In the genomic region with DNA sequence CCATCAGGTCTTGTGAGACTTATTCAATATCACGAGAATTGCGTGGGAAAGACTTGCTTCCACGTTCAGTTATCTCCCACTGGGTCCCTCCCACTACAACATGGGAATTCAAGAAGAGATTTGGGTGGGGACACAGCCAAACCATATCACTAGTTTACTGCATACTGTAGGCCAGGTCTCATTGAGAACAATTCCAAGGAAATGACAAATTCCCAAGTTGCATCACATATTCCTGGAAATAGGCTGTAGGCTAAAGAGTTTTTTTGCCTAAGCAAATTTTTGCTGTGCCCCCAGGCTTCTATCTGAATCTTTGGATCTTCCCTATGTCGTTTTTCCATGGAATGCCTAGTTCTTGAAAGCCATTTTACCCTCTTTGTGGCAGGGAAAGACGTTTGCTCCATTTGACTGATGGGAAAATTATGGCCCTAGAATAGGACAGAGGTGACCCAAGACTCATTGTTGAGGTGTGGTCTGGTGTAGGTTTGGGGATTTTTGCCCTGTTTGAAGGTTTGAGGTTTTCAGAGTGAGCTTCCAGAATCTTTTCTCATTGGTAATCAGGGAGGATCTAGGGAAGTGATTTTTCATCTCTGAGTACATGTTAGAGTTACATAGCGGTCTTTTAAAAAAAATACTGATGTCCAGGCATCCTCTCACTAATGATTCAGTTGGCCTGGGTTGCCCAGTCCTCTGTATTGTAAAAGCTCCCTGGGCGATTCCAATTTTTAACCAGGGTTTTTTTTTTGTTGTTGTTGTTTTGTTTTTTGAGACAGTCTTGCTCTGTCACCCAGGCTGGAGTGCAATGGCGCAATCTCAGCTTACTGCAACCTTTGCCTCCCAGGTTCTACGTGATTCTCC, we compare ENCODE assay signal across 25 cellular contexts. TPM values are rescaled to one million over a fixed set of nuclear protein-coding genes. Genes with fewer than 3 reads are reported as not detected.
DNase-seq lines count a peak whose midpoint lies in the region; ATAC-seq and TF ChIP-seq lines count a peak whose summit lies in the region.
"Had no signal": no experiment of that assay in that cellular context is flagged by ENCODE, and none has a peak within 500 bp of the region (broad histone marks: within the 10 kb centered on the region; RNA-seq: fewer than 3 reads in every experiment).

No MANE protein-coding gene starts in this region.

- no peak for TF ChIP-seq POLR2A in GM18505 (IDR thresholded peaks at IDR 0.05; ENCODE audit: borderline replicate concordance, extremely low read depth, insufficient read depth, insufficient read length)

- in situ Hi-C loops in brain microvascular endothelial cell (cut with HindIII; ENCODE audit: low pct_ligation_motif_present, low sequenced_read_pairs) = no loop called here

- ATAC-seq in WTC11 = no peak
- no peak for ATAC-seq in GM18505 (IDR thresholded peaks at IDR 0.05; ENCODE audit: unreplicated experiment)
- ATAC-seq: natural killer cell treated with Interleukin-12 subunit alpha and Interleukin-12 subunit beta and Interleukin-15 and Interleukin-18, amount 100 ng/mL, for 72 hours had no signal

- peak; percentile 28 for DNase-seq in AG08395 (ENCODE audit: low spot score)
- DNase-seq in EL = peak; percentile 60
- no peak for DNase-seq in WTC11 (ENCODE audit: low spot score)
- peak; percentile 55 for DNase-seq in fibroblast of peridontal ligament (ENCODE audit: extremely low read depth)
- no peak for DNase-seq in DMS153 (lab: John Stamatoyannopoulos, UW)
- DNase-seq in 8988T = no peak
- no peak for DNase-seq in brain microvascular endothelial cell
- DNase-seq: activated CD4-positive, alpha-beta memory T cell treated with anti-CD3 and anti-CD28 coated beads, Interleukin-2, amount 10 ng/mL, durations not matched to agents 7 days and 5 days; activated naive CD8-positive, alpha-beta T cell treated with anti-CD3 and anti-CD28 coated beads, Interleukin-2, amount 10 ng/mL, durations not matched to agents 7 days and 5 days; activated T-cell treated with anti-CD3 and anti-CD28 coated beads, Interleukin-2, amount 50 U/mL, for 48 hours; dorsolateral prefrontal cortex; GF-D8; kidney; NCI-H1694; NCI-H446 treated with DMSO at 0.1 percent for 48 hours; SHP77 treated with DMSO at 0.1 percent for 48 hours; small intestine; stimulated activated CD4-positive, alpha-beta T cell treated with anti-CD3 and anti-CD28 coated beads, Interleukin-4, amount 100 ng/mL, for 4 hours; T-helper 1 cell; uterus had no signal

- H3K4me3 ChIP-seq in brain microvascular endothelial cell (ENCODE audit: low read depth, low read length) = no peak overlapping the region
- H3K4me3 ChIP-seq: breast epithelium, dorsolateral prefrontal cortex, esophagus muscularis mucosa, hepatocyte, uterus had no signal

- H3K4me1 Mint-ChIP-seq in WTC11 = peaks cover 39% of the 10 kb centered on the region

- POLR2A ChIA-PET in WTC11 (lab: Charles Lee) = no interaction called here

- CTCF ChIA-PET in WTC11 (lab: Charles Lee) = interaction anchor here (1.2 to 1.3 kb wide), 3 partner anchors 20 to 133 kb away, joined by 3 to 4 read pairs (median 4); no protein-coding TSS in a partner anchor

- peaks cover 61% of the 10 kb centered on the region for H3K36me3 Mint-ChIP-seq in WTC11

- peak overlapping the region; percentile 62; the same call in 1 of the 2 replicates for H3K27ac Mint-ChIP-seq in WTC11
- H3K27ac Mint-ChIP-seq: activated CD4-positive, alpha-beta memory T cell treated with anti-CD3 and anti-CD28 coated beads, Interleukin-2, amount 10 ng/mL, durations not matched to agents 7 days and 5 days had no signal

- peaks cover 49% of the 10 kb centered on the region for H3K36me3 ChIP-seq in brain microvascular endothelial cell (replicated peaks)
- H3K36me3 ChIP-seq: breast epithelium, uterus had no signal

- H3K27me3 ChIP-seq in brain microvascular endothelial cell (replicated peaks) = no peaks in the 10 kb centered on the region
- H3K27me3 ChIP-seq: breast epithelium, esophagus muscularis mucosa, hepatocyte, uterus had no signal

- H3K4me3 Mint-ChIP-seq in WTC11 = no peak overlapping the region
- H3K4me3 Mint-ChIP-seq: activated CD4-positive, alpha-beta memory T cell treated with anti-CD3 and anti-CD28 coated beads, Interleukin-2, amount 10 ng/mL, durations not matched to agents 7 days and 5 days; activated naive CD8-positive, alpha-beta T cell treated with anti-CD3 and anti-CD28 coated beads, Interleukin-2, amount 10 ng/mL, durations not matched to agents 7 days and 5 days; natural killer cell treated with Interleukin-12 subunit alpha and Interleukin-12 subunit beta and Interleukin-15 and Interleukin-18, amount 100 ng/mL, for 72 hours had no signal

- H3K27ac ChIP-seq in brain microvascular endothelial cell = no peak overlapping the region
- H3K27ac ChIP-seq: hepatocyte, uterus had no signal

- no peaks in the 10 kb centered on the region for H3K27me3 Mint-ChIP-seq in WTC11 (ENCODE audit: low read depth)
- H3K27me3 Mint-ChIP-seq: activated CD4-positive, alpha-beta memory T cell treated with anti-CD3 and anti-CD28 coated beads, Interleukin-2, amount 10 ng/mL, durations not matched to agents 7 days and 5 days; activated naive CD8-positive, alpha-beta T cell treated with anti-CD3 and anti-CD28 coated beads, Interleukin-2, amount 10 ng/mL, durations not matched to agents 7 days and 5 days; natural killer cell treated with Interleukin-12 subunit alpha and Interleukin-12 subunit beta and Interleukin-15 and Interleukin-18, amount 100 ng/mL, for 72 hours had no signal

- no peaks in the 10 kb centered on the region for H3K9me3 Mint-ChIP-seq in WTC11
- H3K9me3 Mint-ChIP-seq: activated CD4-positive, alpha-beta memory T cell treated with anti-CD3 and anti-CD28 coated beads, Interleukin-2, amount 10 ng/mL, durations not matched to agents 7 days and 5 days; activated naive CD8-positive, alpha-beta T cell treated with anti-CD3 and anti-CD28 coated beads, Interleukin-2, amount 10 ng/mL, durations not matched to agents 7 days and 5 days; natural killer cell treated with Interleukin-12 subunit alpha and Interleukin-12 subunit beta and Interleukin-15 and Interleukin-18, amount 100 ng/mL, for 72 hours had no signal

- no peak for TF ChIP-seq CTCF in WTC11 (IDR thresholded peaks at IDR 0.05)
- no peak for TF ChIP-seq CTCF in brain microvascular endothelial cell (IDR thresholded peaks at IDR 0.05; ENCODE audit: low read depth, low read length, missing control alignments)

TF ChIP-seq in WTC11, 78 proteins besides CTCF, POLR2A, EP300 and RAD21 (continues in another document):
- TF ChIP-seq, protein P1, sequence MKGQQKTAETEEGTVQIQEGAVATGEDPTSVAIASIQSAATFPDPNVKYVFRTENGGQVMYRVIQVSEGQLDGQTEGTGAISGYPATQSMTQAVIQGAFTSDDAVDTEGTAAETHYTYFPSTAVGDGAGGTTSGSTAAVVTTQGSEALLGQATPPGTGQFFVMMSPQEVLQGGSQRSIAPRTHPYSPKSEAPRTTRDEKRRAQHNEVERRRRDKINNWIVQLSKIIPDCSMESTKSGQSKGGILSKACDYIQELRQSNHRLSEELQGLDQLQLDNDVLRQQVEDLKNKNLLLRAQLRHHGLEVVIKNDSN (CRISPR knock-in tag; IDR thresholded peaks at IDR 0.05) = no peak
- TF ChIP-seq FOXJ3 (CRISPR knock-in tag; IDR thresholded peaks at IDR 0.05; ENCODE audit: borderline replicate concordance) = no peak
- TF ChIP-seq SOX15 (CRISPR knock-in tag; IDR thresholded peaks at IDR 0.05) = no peak
- no peak for TF ChIP-seq ZNF263 (CRISPR knock-in tag; IDR thresholded peaks at IDR 0.05; ENCODE audit: low read depth)
- TF ChIP-seq, protein P2, sequence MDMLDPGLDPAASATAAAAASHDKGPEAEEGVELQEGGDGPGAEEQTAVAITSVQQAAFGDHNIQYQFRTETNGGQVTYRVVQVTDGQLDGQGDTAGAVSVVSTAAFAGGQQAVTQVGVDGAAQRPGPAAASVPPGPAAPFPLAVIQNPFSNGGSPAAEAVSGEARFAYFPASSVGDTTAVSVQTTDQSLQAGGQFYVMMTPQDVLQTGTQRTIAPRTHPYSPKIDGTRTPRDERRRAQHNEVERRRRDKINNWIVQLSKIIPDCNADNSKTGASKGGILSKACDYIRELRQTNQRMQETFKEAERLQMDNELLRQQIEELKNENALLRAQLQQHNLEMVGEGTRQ (CRISPR knock-in tag; IDR thresholded peaks at IDR 0.05) = no peak
- TF ChIP-seq, protein P3, sequence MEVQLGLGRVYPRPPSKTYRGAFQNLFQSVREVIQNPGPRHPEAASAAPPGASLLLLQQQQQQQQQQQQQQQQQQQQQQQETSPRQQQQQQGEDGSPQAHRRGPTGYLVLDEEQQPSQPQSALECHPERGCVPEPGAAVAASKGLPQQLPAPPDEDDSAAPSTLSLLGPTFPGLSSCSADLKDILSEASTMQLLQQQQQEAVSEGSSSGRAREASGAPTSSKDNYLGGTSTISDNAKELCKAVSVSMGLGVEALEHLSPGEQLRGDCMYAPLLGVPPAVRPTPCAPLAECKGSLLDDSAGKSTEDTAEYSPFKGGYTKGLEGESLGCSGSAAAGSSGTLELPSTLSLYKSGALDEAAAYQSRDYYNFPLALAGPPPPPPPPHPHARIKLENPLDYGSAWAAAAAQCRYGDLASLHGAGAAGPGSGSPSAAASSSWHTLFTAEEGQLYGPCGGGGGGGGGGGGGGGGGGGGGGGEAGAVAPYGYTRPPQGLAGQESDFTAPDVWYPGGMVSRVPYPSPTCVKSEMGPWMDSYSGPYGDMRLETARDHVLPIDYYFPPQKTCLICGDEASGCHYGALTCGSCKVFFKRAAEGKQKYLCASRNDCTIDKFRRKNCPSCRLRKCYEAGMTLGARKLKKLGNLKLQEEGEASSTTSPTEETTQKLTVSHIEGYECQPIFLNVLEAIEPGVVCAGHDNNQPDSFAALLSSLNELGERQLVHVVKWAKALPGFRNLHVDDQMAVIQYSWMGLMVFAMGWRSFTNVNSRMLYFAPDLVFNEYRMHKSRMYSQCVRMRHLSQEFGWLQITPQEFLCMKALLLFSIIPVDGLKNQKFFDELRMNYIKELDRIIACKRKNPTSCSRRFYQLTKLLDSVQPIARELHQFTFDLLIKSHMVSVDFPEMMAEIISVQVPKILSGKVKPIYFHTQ (CRISPR knock-in tag; IDR thresholded peaks at IDR 0.05) = no peak
- no peak for TF ChIP-seq CREM (CRISPR knock-in tag; IDR thresholded peaks at IDR 0.05)
- TF ChIP-seq, protein P4, sequence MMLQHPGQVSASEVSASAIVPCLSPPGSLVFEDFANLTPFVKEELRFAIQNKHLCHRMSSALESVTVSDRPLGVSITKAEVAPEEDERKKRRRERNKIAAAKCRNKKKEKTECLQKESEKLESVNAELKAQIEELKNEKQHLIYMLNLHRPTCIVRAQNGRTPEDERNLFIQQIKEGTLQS (CRISPR knock-in tag; conservative IDR thresholded peaks at IDR 0.05) = no peak
- TF ChIP-seq SMAD3 (CRISPR knock-in tag; IDR thresholded peaks at IDR 0.05; ENCODE audit: borderline replicate concordance) = no peak
- no peak for TF ChIP-seq ZNF317 (CRISPR knock-in tag; IDR thresholded peaks at IDR 0.05; ENCODE audit: borderline replicate concordance, low read depth)

RNA-seq across cellular contexts. Expression of a gene that starts 44.4 kb away (rescaled TPM):
- 0.20 TPM in 1 of 3 replicates, not detected in the others for total RNA-seq in WTC11 (2021)
- total RNA-seq: activated CD4-positive, alpha-beta memory T cell treated with anti-CD3 and anti-CD28 coated beads, Interleukin-2, amount 10 ng/mL, durations not matched to agents 7 days and 5 days; activated naive CD8-positive, alpha-beta T cell treated with anti-CD3 and anti-CD28 coated beads, Interleukin-2, amount 10 ng/mL, durations not matched to agents 7 days and 5 days; natural killer cell treated with Interleukin-12 subunit alpha and Interleukin-12 subunit beta and Interleukin-15 and Interleukin-18, amount 100 ng/mL, for 72 hours had no signal

Comparison
In these comparisons a context has a peak if more than half of its experiments do, and no peak if none do; other contexts are left out.
1. DNase-seq: peak in AG08395 (single experiment), EL (single experiment) and fibroblast of peridontal ligament (single experiment); none in WTC11 (single experiment), DMS153 (single experiment), 8988T (single experiment) and brain microvascular endothelial cell (single experiment).